ENCODE assay signal across 16 cellular contexts in the genomic region with DNA sequence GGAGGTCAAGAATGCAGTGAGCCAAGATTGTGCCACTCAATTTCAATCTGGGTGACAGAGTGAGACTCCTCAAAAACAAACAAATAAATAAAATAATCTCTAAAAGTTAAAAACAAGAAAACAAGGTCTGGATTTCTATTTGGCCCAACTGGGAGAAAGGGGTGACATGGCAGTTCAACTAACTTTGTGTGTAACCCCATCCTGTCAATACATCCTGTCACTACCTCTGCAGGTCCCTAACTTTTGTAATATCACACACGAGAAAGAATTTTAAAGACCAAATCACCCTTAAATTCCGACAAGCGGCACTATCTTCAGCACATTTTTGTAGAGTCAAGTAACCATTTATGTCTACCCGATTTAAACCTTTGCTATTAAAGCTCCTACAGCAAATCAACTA. TPM values are rescaled to one million over a fixed set of nuclear protein-coding genes. Genes with fewer than 3 reads are reported as not detected.
A peak's percentile ranks its signal among the peaks of the same experiment; 100 is the strongest.
DNase-seq lines count a peak whose midpoint lies in the region; ATAC-seq and TF ChIP-seq lines count a peak whose summit lies in the region.
"Had no signal": no experiment of that assay in that cellular context is flagged by ENCODE, and none has a peak within 500 bp of the region (broad histone marks: within the 10 kb centered on the region; RNA-seq: fewer than 3 reads in every experiment).

No MANE protein-coding gene starts in this region.

- H3K36me3 Mint-ChIP-seq in CD14-positive monocyte (peaks cover 29 to 56% of the 10 kb centered on the region in 2 donors), GM23338 (ENCODE audit: low read depth) (peaks cover 60% of the 10 kb centered on the region; the same call in 2 of the 3 replicates), endodermal cell (ENCODE audit: low read depth) (peaks cover 46% of the 10 kb centered on the region), progenitor cell of endocrine pancreas (ENCODE audit: insufficient read depth) (peaks cover 17% of the 10 kb centered on the region)
- peaks cover 69% of the 10 kb centered on the region for H3K36me3 Mint-ChIP-seq in CD4-positive, alpha-beta T cell (ENCODE audit: low read depth)

- intact Hi-C loops in CD14-positive monocyte (cut with micrococcal nuclease), result no loop called here
- intact Hi-C loops in CD4-positive, alpha-beta T cell (cut with DNase I, micrococcal nuclease), result no loop called here

- no peak overlapping the region for H3K4me3 ChIP-seq in GM23338
- H3K4me3 ChIP-seq in endodermal cell (ENCODE audit: low read length), result no peak overlapping the region

- WGBS in endodermal cell (ENCODE audit: insufficient coverage in 1 of 2, insufficient read length in 1 of 2), 2 experiments, result 92 to 95% methylated on average over 4 of the region's 4 CpGs

- H3K9ac ChIP-seq in endodermal cell (ENCODE audit: extremely low read depth, low read length, poor library complexity, severe bottlenecking), result no peak overlapping the region

- peaks cover 98% of the 10 kb centered on the region for H3K79me2 ChIP-seq in GM23338 (replicated peaks; ENCODE audit: insufficient read depth)

- H3K4me1 Mint-ChIP-seq in CD14-positive monocyte (peaks cover 25% of the 10 kb centered on the region), GM23338 (peaks cover 18% of the 10 kb centered on the region), endodermal cell (peaks cover 3% of the 10 kb centered on the region), progenitor cell of endocrine pancreas (ENCODE audit: low read depth) (peaks cover 1% of the 10 kb centered on the region)
- H3K4me1 Mint-ChIP-seq in CD4-positive, alpha-beta T cell (ENCODE audit: low read depth), result peaks cover 41% of the 10 kb centered on the region

- no peak overlapping the region for H2AFZ ChIP-seq in GM23338

- DNase-seq in CD14-positive monocyte (ENCODE audit: low spot score) (no peak), GM23338 (ENCODE audit: low spot score) (no peak), endodermal cell (no peak), progenitor cell of endocrine pancreas (ENCODE audit: low spot score, unreplicated experiment) (no peak), AG08396 (ENCODE audit: low spot score) (no peak)
- no peak for DNase-seq in stimulated activated naive CD4-positive, alpha-beta T cell treated with Interleukin-2 at 50 U/mL for 16 hours (lab: John Stamatoyannopoulos, UW)
- DNase-seq in CD4-positive, alpha-beta T cell, result no peak
- DNase-seq: activated B cell treated with CpG ODN at 0.5 μM for 24 hours; CD8-positive, alpha-beta memory T cell; foreskin melanocyte; KBM-7; kidney; mammary epithelial cell; NCI-H1436; NCI-H524 had no signal

- no peak for ATAC-seq in GM23338
- ATAC-seq in CD4-positive, alpha-beta T cell (ENCODE audit: poor library complexity), result no peak

- H3K4me2 ChIP-seq in GM23338, result no peak overlapping the region

- H4K20me1 ChIP-seq in GM23338 (replicated peaks; ENCODE audit: insufficient read depth), result peaks cover 36% of the 10 kb centered on the region

- peaks cover 24% of the 10 kb centered on the region for H3K4me1 ChIP-seq in GM23338 (ENCODE audit: insufficient read depth)
- H3K4me1 ChIP-seq in endodermal cell (ENCODE audit: control insufficient read depth, insufficient read depth, low read length), result no peaks in the 10 kb centered on the region

- H3K36me3 ChIP-seq in GM23338 (ENCODE audit: insufficient read depth) (peaks cover 7% of the 10 kb centered on the region; the same call in 1 of the 2 replicates), endodermal cell (ENCODE audit: control insufficient read depth, insufficient read depth, low read length) (peaks cover 64% of the 10 kb centered on the region)

- no peaks in the 10 kb centered on the region for H3K9me3 ChIP-seq in endodermal cell (ENCODE audit: control insufficient read depth, low read length)
- H3K9me3 ChIP-seq in CD4-positive, alpha-beta T cell (ENCODE audit: control insufficient read depth, low read length), result no peaks in the 10 kb centered on the region

- no peaks in the 10 kb centered on the region for H3K9me2 ChIP-seq in GM23338 (ENCODE audit: insufficient read depth)

- H3K9me3 Mint-ChIP-seq in CD14-positive monocyte (no peaks in the 10 kb centered on the region), GM23338 (no peaks in the 10 kb centered on the region), endodermal cell (no peaks in the 10 kb centered on the region), progenitor cell of endocrine pancreas (ENCODE audit: low read depth) (no peaks in the 10 kb centered on the region)
- no peaks in the 10 kb centered on the region for H3K9me3 Mint-ChIP-seq in CD4-positive, alpha-beta T cell
- H3K9me3 Mint-ChIP-seq: activated B cell treated with CpG ODN at 0.5 μM for 24 hours; activated naive CD4-positive, alpha-beta T cell treated with anti-CD3 and anti-CD28 coated beads, Interleukin-2, amount 50 U/mL, for 24 hours; CD8-positive, alpha-beta memory T cell had no signal

- TF ChIP-seq CTCF in CD14-positive monocyte (IDR thresholded peaks at IDR 0.05), result no peak
- TF ChIP-seq CTCF in GM23338 (conservative IDR thresholded peaks at IDR 0.05; ENCODE audit: low read depth in 2 of 2), result no peak
- TF ChIP-seq CTCF in endodermal cell (conservative IDR thresholded peaks at IDR 0.05), result no peak
- no peak for TF ChIP-seq CTCF in progenitor cell of endocrine pancreas (IDR thresholded peaks at IDR 0.05; ENCODE audit: unreplicated experiment)
- no peak for TF ChIP-seq CTCF in CD4-positive, alpha-beta T cell (IDR thresholded peaks at IDR 0.05)

- peak overlapping the region; percentile 52; the same call in 1 of the 2 replicates for H3K27ac ChIP-seq in GM23338 (ENCODE audit: low read depth)
- no peak overlapping the region for H3K27ac ChIP-seq in endodermal cell (ENCODE audit: low read depth, low read length)
- no peak overlapping the region for H3K27ac ChIP-seq in CD4-positive, alpha-beta T cell (ENCODE audit: low read depth, low read length)

- no peaks in the 10 kb centered on the region for H3K27me3 ChIP-seq in GM23338 (ENCODE audit: insufficient read depth)
- H3K27me3 ChIP-seq in endodermal cell (ENCODE audit: control insufficient read depth, insufficient read depth, low read length, poor library complexity, severe bottlenecking), result no peaks in the 10 kb centered on the region
- H3K27me3 ChIP-seq in CD4-positive, alpha-beta T cell (ENCODE audit: control insufficient read depth, insufficient read depth, low read length), result no peaks in the 10 kb centered on the region

- H3F3A ChIP-seq in GM23338 (replicated peaks; ENCODE audit: low read depth), result peaks cover 4% of the 10 kb centered on the region; the same call in 1 of the 2 replicates

- no peak overlapping the region for H3K4me3 Mint-ChIP-seq in CD14-positive monocyte
- no peak overlapping the region for H3K4me3 Mint-ChIP-seq in GM23338
- H3K4me3 Mint-ChIP-seq in endodermal cell, result no peak overlapping the region
- no peak overlapping the region for H3K4me3 Mint-ChIP-seq in progenitor cell of endocrine pancreas (ENCODE audit: low read depth)
- no peak overlapping the region for H3K4me3 Mint-ChIP-seq in CD4-positive, alpha-beta T cell
- H3K4me3 Mint-ChIP-seq: activated B cell treated with CpG ODN at 0.5 μM for 24 hours; activated naive CD4-positive, alpha-beta T cell treated with anti-CD3 and anti-CD28 coated beads, Interleukin-2, amount 50 U/mL, for 24 hours had no signal

- POLR2A ChIA-PET in CD4-positive, alpha-beta T cell (lab: Charles Lee), result interaction anchor here (0.6 to 2.0 kb wide), 2 partner anchors 20 to 1025 kb away, joined by 4 read pairs; no protein-coding TSS in a partner anchor

- CTCF ChIA-PET in CD4-positive, alpha-beta T cell (lab: Charles Lee), result interaction anchor here (0.6 to 1.1 kb wide), 4 partner anchors 8 to 65 kb away, joined by 3 to 4 read pairs (median 3); no protein-coding TSS in a partner anchor

- peak overlapping the region in 4 of 7 donors; percentile 7 to 76 (median 22) for H3K27ac Mint-ChIP-seq in CD14-positive monocyte
- 0 out of 2 replicates have a peak overlapping the region, but pooled peaks have one; percentile 48 for H3K27ac Mint-ChIP-seq in GM23338
- peak overlapping the region; percentile 74 for H3K27ac Mint-ChIP-seq in endodermal cell
- H3K27ac Mint-ChIP-seq in progenitor cell of endocrine pancreas, result peak overlapping the region; percentile 37
- no peak overlapping the region for H3K27ac Mint-ChIP-seq in CD4-positive, alpha-beta T cell
- H3K27ac Mint-ChIP-seq: activated B cell treated with CpG ODN at 0.5 μM for 24 hours; activated naive CD4-positive, alpha-beta T cell treated with anti-CD3 and anti-CD28 coated beads, Interleukin-2, amount 50 U/mL, for 24 hours had no signal

- H3K27me3 Mint-ChIP-seq in CD14-positive monocyte (ENCODE audit: low read depth in 3 of 3) (no peaks in the 10 kb centered on the region), GM23338 (ENCODE audit: insufficient read depth, low read depth, poor library complexity) (peaks cover 4% of the 10 kb centered on the region), endodermal cell (ENCODE audit: insufficient read depth) (no peaks in the 10 kb centered on the region), progenitor cell of endocrine pancreas (no peaks in the 10 kb centered on the region)
- H3K27me3 Mint-ChIP-seq in CD4-positive, alpha-beta T cell, result no peaks in the 10 kb centered on the region
- H3K27me3 Mint-ChIP-seq: activated B cell treated with CpG ODN at 0.5 μM for 24 hours; activated naive CD4-positive, alpha-beta T cell treated with anti-CD3 and anti-CD28 coated beads, Interleukin-2, amount 50 U/mL, for 24 hours; CD8-positive, alpha-beta memory T cell had no signal

TF ChIP-seq in GM23338, 12 proteins besides CTCF, POLR2A, EP300 and RAD21 (continues in another document):
- TF ChIP-seq NANOG (IDR thresholded peaks at IDR 0.05; ENCODE audit: borderline replicate concordance) (no peak), JUNB (IDR thresholded peaks at IDR 0.05; ENCODE audit: unreplicated experiment) (no peak)

RNA-seq across cellular contexts. Expression of a gene that starts 10.2 kb away (rescaled TPM):
- polyA plus RNA-seq in CD14-positive monocyte (10 to 100 TPM; 26.5 to 34.3 TPM), GM23338 (2016; fragmentation: Nextera tagmentation; extraction: Ambion mirVana) (398 and 476 TPM in 2 replicates)
- 165 and 210 TPM in 2 replicates for total RNA-seq in GM23338 (2014; rRNA removed; shearing (Covaris generic))
- total RNA-seq in endodermal cell (10 to 100 TPM; 77.1 to 96.8 TPM), progenitor cell of endocrine pancreas (144 and 151 TPM in 2 replicates)
- 80.5 TPM for polyA plus RNA-seq in endodermal cell (2013, experiment 1 of 2)
- 77.3 TPM for polyA plus RNA-seq in endodermal cell (2013, experiment 2 of 2)
- total RNA-seq in CD4-positive, alpha-beta T cell, result 100 to 1,000 TPM; 183 to 189 TPM
